In genomic region chr6:21712213-21712612, GRCh38 we compare ENCODE assay signal across 36 cellular contexts.
"Had no signal": no experiment of that assay in that cellular context is flagged by ENCODE, and none has a peak within 500 bp of the region (broad histone marks: within the 10 kb centered on the region; RNA-seq: fewer than 3 reads in every experiment).

No MANE protein-coding gene starts in this region.

- H3K27me3 Mint-ChIP-seq: activated CD4-positive, alpha-beta T cell treated with anti-CD3 and anti-CD28 coated beads, Interleukin-2, amount 10 ng/mL, durations not matched to agents 24 days and 14 days; central memory CD8-positive, alpha-beta T cell had no signal

- H3K4me3 Mint-ChIP-seq: activated CD4-positive, alpha-beta T cell treated with anti-CD3 and anti-CD28 coated beads, Interleukin-2, amount 10 ng/mL, durations not matched to agents 24 days and 14 days; activated CD8-positive, alpha-beta T cell treated with anti-CD3 and anti-CD28 coated beads, Interleukin-2, amount 10 ng/mL, durations not matched to agents 7 days and 5 days; activated naive CD4-positive, alpha-beta T cell treated with anti-CD3 and anti-CD28 coated beads for 36 hours; activated T-cell treated with anti-CD3 and anti-CD28 coated beads, Interleukin-2, amount 50 U/mL, for 4 hours; activated T-helper 1 cell treated with anti-CD3 and anti-CD28 coated beads, Interleukin-12 subunit alpha, Interleukin-12 subunit beta, Interleukin-2, Interleukin-4 antibody, amounts not matched to agents 30 ng/mL and 10 ng/mL and 1 ng/mL, durations not matched to agents 14 hours and 24 hours and 36 hours; central memory CD8-positive, alpha-beta T cell had no signal

- H3K4me1 Mint-ChIP-seq: activated CD4-positive, alpha-beta T cell treated with anti-CD3 and anti-CD28 coated beads, Interleukin-2, amount 10 ng/mL, durations not matched to agents 24 days and 14 days; central memory CD8-positive, alpha-beta T cell had no signal

- H3K27ac ChIP-seq: brain microvascular endothelial cell, cardiac muscle cell, PC-9, RWPE1, VCaP had no signal

- DNase-seq: activated CD4-positive, alpha-beta T cell treated with anti-CD3 and anti-CD28 coated beads for 1 hour; activated CD4-positive, alpha-beta T cell treated with anti-CD3 and anti-CD28 coated beads, Interleukin-2, amount 10 ng/mL, durations not matched to agents 24 days and 14 days; activated CD4-positive, alpha-beta T cell treated with anti-CD3 and anti-CD28 coated beads, Interleukin-2, amount 50 U/mL, for 48 hours; activated CD4-positive, CD25-positive, alpha-beta regulatory T cell; activated CD8-positive, alpha-beta T cell treated with anti-CD3 and anti-CD28 coated beads, Interleukin-2, amount 10 ng/mL, durations not matched to agents 7 days and 5 days; activated gamma-delta T cell treated with Interleukin-2 at 50 U/mL for 16 hours; activated naive CD4-positive, alpha-beta T cell treated with anti-CD3 and anti-CD28 coated beads for 36 hours; activated T-cell treated with anti-CD3 and anti-CD28 coated beads, Interleukin-2, amount 50 U/mL, for 4 hours; amniotic stem cell; aorta; brain microvascular endothelial cell; Karpas-422; KBM-7; MG63; NCI-H1092; NCI-H1436 treated with DMSO at 0.1 percent for 48 hours; NCI-H1694 treated with DMSO at 0.1 percent for 48 hours; NCI-H2029; NCI-H345; NCI-H524 treated with DMSO at 0.1 percent for 48 hours; NCI-H748 treated with DMSO at 0.1 percent for 48 hours; NK-92 treated with Interleukin-12 subunit alpha and Interleukin-12 subunit beta, amount 100 ng/mL, for 24 hours; PC-9; SIG-M5; SW 1271; T-helper 1 cell; T-helper 2 cell; T-helper 9 cell had no signal

- H3K27ac Mint-ChIP-seq: activated CD4-positive, alpha-beta T cell treated with anti-CD3 and anti-CD28 coated beads, Interleukin-2, amount 10 ng/mL, durations not matched to agents 24 days and 14 days; activated CD8-positive, alpha-beta T cell treated with anti-CD3 and anti-CD28 coated beads, Interleukin-2, amount 10 ng/mL, durations not matched to agents 7 days and 5 days; activated naive CD4-positive, alpha-beta T cell treated with anti-CD3 and anti-CD28 coated beads for 36 hours; activated naive CD4-positive, alpha-beta T cell treated with anti-CD3 and anti-CD28 coated beads, Interleukin-2, amount 50 U/mL, for 72 hours; activated T-helper 1 cell treated with anti-CD3 and anti-CD28 coated beads, Interleukin-12 subunit alpha, Interleukin-12 subunit beta, Interleukin-2, Interleukin-4 antibody, amounts not matched to agents 30 ng/mL and 10 ng/mL and 1 ng/mL, durations not matched to agents 14 hours and 24 hours and 36 hours had no signal

- H3K36me3 ChIP-seq: brain microvascular endothelial cell, cardiac muscle cell, MG63 had no signal

- ATAC-seq: activated CD8-positive, alpha-beta T cell treated with anti-CD3 and anti-CD28 coated beads, Interleukin-2, amount 10 ng/mL, durations not matched to agents 7 days and 5 days; activated naive CD4-positive, alpha-beta T cell treated with anti-CD3 and anti-CD28 coated beads, Interleukin-2, amount 50 U/mL, for 72 hours; activated T-cell treated with anti-CD3 and anti-CD28 coated beads, Interleukin-2, amount 50 U/mL, for 4 hours; Right ventricle myocardium inferior; SK-N-SH treated with all-trans-retinoic acid at 6 μM for 48 hours had no signal

- H3K4me3 ChIP-seq: cardiac muscle cell, MG63, PC-9 had no signal

- H3K9me3 ChIP-seq: MG63 had no signal

- H3K9me3 Mint-ChIP-seq: activated CD4-positive, alpha-beta T cell treated with anti-CD3 and anti-CD28 coated beads, Interleukin-2, amount 10 ng/mL, durations not matched to agents 24 days and 14 days; activated naive CD4-positive, alpha-beta T cell treated with anti-CD3 and anti-CD28 coated beads for 36 hours; activated naive CD4-positive, alpha-beta T cell treated with anti-CD3 and anti-CD28 coated beads, Interleukin-2, amount 50 U/mL, for 72 hours; activated T-cell treated with anti-CD3 and anti-CD28 coated beads, Interleukin-2, amount 50 U/mL, for 4 hours; activated T-helper 1 cell treated with anti-CD3 and anti-CD28 coated beads, Interleukin-12 subunit alpha, Interleukin-12 subunit beta, Interleukin-2, Interleukin-4 antibody, amounts not matched to agents 30 ng/mL and 10 ng/mL and 1 ng/mL, durations not matched to agents 14 hours and 24 hours and 36 hours; central memory CD8-positive, alpha-beta T cell had no signal

- H3K36me3 Mint-ChIP-seq: activated naive CD4-positive, alpha-beta T cell treated with anti-CD3 and anti-CD28 coated beads, Interleukin-2, amount 50 U/mL, for 72 hours had no signal

- H3K27me3 ChIP-seq: brain microvascular endothelial cell, cardiac muscle cell, MG63 had no signal
